In the genomic region with DNA sequence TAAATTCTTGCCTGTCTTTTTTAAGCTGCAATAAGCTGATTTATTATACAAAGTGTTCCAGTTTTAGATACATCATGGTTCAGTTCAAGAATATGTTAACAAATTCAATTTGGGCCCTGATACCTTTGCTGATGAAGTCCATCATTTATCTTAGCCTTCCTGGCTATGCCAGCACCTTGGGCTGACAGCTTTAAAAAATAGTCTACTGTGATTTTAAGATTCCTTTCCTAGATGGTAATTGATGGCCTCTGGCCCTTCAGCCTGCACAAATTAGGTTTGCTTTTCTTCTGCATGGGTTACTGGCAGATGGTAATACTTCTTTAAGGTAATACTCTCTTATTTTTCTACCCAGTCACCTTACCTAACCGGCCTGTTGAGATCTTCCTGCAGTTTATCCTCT, we compare ENCODE assay signal across 13 cellular contexts. TPM values are rescaled to one million over a fixed set of nuclear protein-coding genes. Genes with fewer than 3 reads are reported as not detected.
A peak's percentile ranks its signal among the peaks of the same experiment; 100 is the strongest.
DNase-seq lines count a peak whose midpoint lies in the region; ATAC-seq and TF ChIP-seq lines count a peak whose summit lies in the region.
"Had no signal": no experiment of that assay in that cellular context is flagged by ENCODE, and none has a peak within 500 bp of the region (broad histone marks: within the 10 kb centered on the region; RNA-seq: fewer than 3 reads in every experiment).

No MANE protein-coding gene starts in this region.

- H3K36me3 Mint-ChIP-seq in activated T-helper 2 cell treated with anti-CD3 and anti-CD28 coated beads, Interferon-gamma antibody, Interleukin-2, Interleukin-4, amounts not matched to agents 10 μg/mL and 5 μg/mL and 100 μg/mL, durations not matched to agents 14 hours and 24 hours and 36 hours (ENCODE audit: low read depth) = peaks cover 52% of the 10 kb centered on the region

- intact Hi-C loops in A673 (cut with micrococcal nuclease; ENCODE audit: unreplicated experiment) = no loop called here
- intact Hi-C loops in activated T-helper 2 cell treated with anti-CD3 and anti-CD28 coated beads, Interferon-gamma antibody, Interleukin-2, Interleukin-4, amounts not matched to agents 10 μg/mL and 5 μg/mL and 100 μg/mL, durations not matched to agents 14 hours and 24 hours and 36 hours (cut with micrococcal nuclease) = no loop called here

- H3K4me1 ChIP-seq in A673 (ENCODE audit: insufficient read depth, low read length, poor library complexity, severe bottlenecking) = peaks cover 20% of the 10 kb centered on the region
- H3K4me1 ChIP-seq in DND-41 (ENCODE audit: insufficient read depth, low read length) = peaks cover 62% of the 10 kb centered on the region
- peaks cover 23% of the 10 kb centered on the region for H3K4me1 ChIP-seq in iPS-18a (ENCODE audit: control insufficient read depth, low read depth, low read length)
- H3K4me1 ChIP-seq: HAP-1, Peyer's patch had no signal

- no peak overlapping the region for H3K9ac ChIP-seq in DND-41 (ENCODE audit: low read depth, low read length)
- H3K9ac ChIP-seq in iPS-18a (ENCODE audit: low read length) = no peak overlapping the region

- peak overlapping the region; percentile 24; the same call in 1 of the 2 replicates for H3K4me2 ChIP-seq in DND-41 (ENCODE audit: insufficient read depth, low read length)

- DNase-seq in A673 (ENCODE audit: low spot score) = no peak
- no peak for DNase-seq in DND-41
- peak; percentile 69 for DNase-seq in SK-N-DZ (ENCODE audit: low spot score)
- DNase-seq in activated T-helper 2 cell treated with anti-CD3 and anti-CD28 coated beads, Interferon-gamma antibody, Interleukin-2, Interleukin-4, amounts not matched to agents 10 μg/mL and 5 μg/mL and 100 μg/mL, durations not matched to agents 14 hours and 24 hours and 36 hours (ENCODE audit: low spot score) = no peak
- DNase-seq in iPS-NIHi11 (ENCODE audit: low spot score) = no peak
- DNase-seq: NCI-H1436, NCI-H2029, NCI-H524, Peyer's patch, Right ventricle myocardium superior had no signal

- no peaks in the 10 kb centered on the region for H3K36me3 ChIP-seq in A673 (ENCODE audit: insufficient read depth, low read length, poor library complexity, severe bottlenecking)
- H3K36me3 ChIP-seq in DND-41 (ENCODE audit: insufficient read depth, low read length) = peaks cover 30% of the 10 kb centered on the region
- H3K36me3 ChIP-seq in iPS-18a (ENCODE audit: control insufficient read depth, low read depth, low read length) = peaks cover 5% of the 10 kb centered on the region

- no peak overlapping the region for H3K4me3 ChIP-seq in A673 (ENCODE audit: low read depth, low read length, poor library complexity, severe bottlenecking)
- no peak overlapping the region for H3K4me3 ChIP-seq in DND-41 (ENCODE audit: low read depth in 1 of 2, low read length in 2 of 2)
- H3K4me3 ChIP-seq in iPS-18a (ENCODE audit: low read length) = no peak overlapping the region
- H3K4me3 ChIP-seq: HAP-1, Peyer's patch had no signal

- H3K27ac Mint-ChIP-seq in activated T-helper 2 cell treated with anti-CD3 and anti-CD28 coated beads, Interferon-gamma antibody, Interleukin-2, Interleukin-4, amounts not matched to agents 10 μg/mL and 5 μg/mL and 100 μg/mL, durations not matched to agents 14 hours and 24 hours and 36 hours = no peak overlapping the region

- H3K27me3 Mint-ChIP-seq in activated T-helper 2 cell treated with anti-CD3 and anti-CD28 coated beads, Interferon-gamma antibody, Interleukin-2, Interleukin-4, amounts not matched to agents 10 μg/mL and 5 μg/mL and 100 μg/mL, durations not matched to agents 14 hours and 24 hours and 36 hours (ENCODE audit: low read depth) = no peaks in the 10 kb centered on the region

- peaks cover 97% of the 10 kb centered on the region for H3K79me2 ChIP-seq in DND-41 (ENCODE audit: insufficient read depth, low read length)

- no peaks in the 10 kb centered on the region for H4K20me1 ChIP-seq in DND-41 (ENCODE audit: insufficient read depth, low read length)

- TF ChIP-seq CTCF in A673 (conservative IDR thresholded peaks at IDR 0.05; ENCODE audit: low read depth, low read length) = no peak
- no peak for TF ChIP-seq CTCF in DND-41 (IDR thresholded peaks at IDR 0.05; ENCODE audit: borderline replicate concordance, extremely low read depth, low read length, poor library complexity, severe bottlenecking)

- H3K27me3 ChIP-seq in A673 (replicated peaks; ENCODE audit: insufficient read depth, low read depth, low read length, poor library complexity) = no peaks in the 10 kb centered on the region
- no peaks in the 10 kb centered on the region for H3K27me3 ChIP-seq in DND-41 (ENCODE audit: insufficient read depth, low read length, poor library complexity)
- H3K27me3 ChIP-seq in iPS-18a (ENCODE audit: control insufficient read depth, insufficient read depth, low read length) = no peaks in the 10 kb centered on the region
- H3K27me3 ChIP-seq: Peyer's patch had no signal

- no peak overlapping the region for H2AFZ ChIP-seq in DND-41 (ENCODE audit: low read depth, low read length)

- CTCF ChIA-PET in A673 (lab: Charles Lee) = no interaction called here

- ATAC-seq in DND-41 (ENCODE audit: insufficient read depth, low read depth) (peak; percentile 25; the same call in 1 of the 3 replicates), HG02798 (IDR thresholded peaks at IDR 0.05; ENCODE audit: poor library complexity, unreplicated experiment) (no peak)

- peaks cover 51% of the 10 kb centered on the region for H3K4me1 Mint-ChIP-seq in activated T-helper 2 cell treated with anti-CD3 and anti-CD28 coated beads, Interferon-gamma antibody, Interleukin-2, Interleukin-4, amounts not matched to agents 10 μg/mL and 5 μg/mL and 100 μg/mL, durations not matched to agents 14 hours and 24 hours and 36 hours (ENCODE audit: low read depth)

- no peak overlapping the region for H3K4me3 Mint-ChIP-seq in activated T-helper 2 cell treated with anti-CD3 and anti-CD28 coated beads, Interferon-gamma antibody, Interleukin-2, Interleukin-4, amounts not matched to agents 10 μg/mL and 5 μg/mL and 100 μg/mL, durations not matched to agents 14 hours and 24 hours and 36 hours (ENCODE audit: low read depth)

- H3K9me3 Mint-ChIP-seq in activated T-helper 2 cell treated with anti-CD3 and anti-CD28 coated beads, Interferon-gamma antibody, Interleukin-2, Interleukin-4, amounts not matched to agents 10 μg/mL and 5 μg/mL and 100 μg/mL, durations not matched to agents 14 hours and 24 hours and 36 hours = no peaks in the 10 kb centered on the region

- H3K27ac ChIP-seq in A673 (ENCODE audit: low read depth, low read length, poor library complexity, severe bottlenecking) (peak overlapping the region; percentile 62), DND-41 (ENCODE audit: low read length) (peak overlapping the region; percentile 58), iPS-18a (ENCODE audit: low read length) (peak overlapping the region; percentile 2)
- H3K27ac ChIP-seq: Peyer's patch had no signal

- H3K9me3 ChIP-seq in A673 (ENCODE audit: low read depth, low read length, poor library complexity, severe bottlenecking) = no peaks in the 10 kb centered on the region
- H3K9me3 ChIP-seq in DND-41 (ENCODE audit: insufficient read depth, low read length, severe bottlenecking) = no peaks in the 10 kb centered on the region
- no peaks in the 10 kb centered on the region for H3K9me3 ChIP-seq in iPS-18a (ENCODE audit: control insufficient read depth, low read depth, low read length)
- H3K9me3 ChIP-seq: HAP-1, Peyer's patch had no signal

- BruUV-seq in A673 (replicated peaks; lab: Mats Ljungman, UMichigan) = no TSS peak

- POLR2A ChIA-PET in A673 (lab: Charles Lee; ENCODE audit: low non-redundant PET) = no interaction called here

RNA-seq across cellular contexts. Expression of a gene that starts 7.1 kb away (rescaled TPM):
- total RNA-seq in A673 (2021) = 0.37 TPM in 1 of 2 replicates, not detected in the other
- 0.14 TPM in 1 of 2 replicates, not detected in the other for polyA plus RNA-seq in SK-N-DZ (2014; cell fraction: cytosol; rRNA removed)
- not detected in 2 replicates for polyA plus RNA-seq in SK-N-DZ (2014; cell fraction: nucleus; rRNA removed)
- 4.5 and 4.8 TPM in 2 replicates for total RNA-seq in activated T-helper 2 cell treated with anti-CD3 and anti-CD28 coated beads, Interferon-gamma antibody, Interleukin-2, Interleukin-4, amounts not matched to agents 10 μg/mL and 5 μg/mL and 100 μg/mL, durations not matched to agents 14 hours and 24 hours and 36 hours
- total RNA-seq: Right ventricle myocardium superior had no signal

RNA-seq across cellular contexts. Expression of a gene that starts 7.5 kb away (rescaled TPM):
- 13.1 and 13.5 TPM in 2 replicates for total RNA-seq in A673 (2021)
- 6.9 and 8.9 TPM in 2 replicates for polyA plus RNA-seq in SK-N-DZ (2014; cell fraction: cytosol; rRNA removed)
- 5.2 TPM in 2 replicates for polyA plus RNA-seq in SK-N-DZ (2014; cell fraction: nucleus; rRNA removed)
- total RNA-seq in activated T-helper 2 cell treated with anti-CD3 and anti-CD28 coated beads, Interferon-gamma antibody, Interleukin-2, Interleukin-4, amounts not matched to agents 10 μg/mL and 5 μg/mL and 100 μg/mL, durations not matched to agents 14 hours and 24 hours and 36 hours = 13.8 and 14.6 TPM in 2 replicates

Comparison
In these comparisons a context has a peak if more than half of its experiments do, and no peak if none do; other contexts are left out.
1. H3K27ac ChIP-seq: peak in every context shown above with its lines; median percentile 62 in A673; 58 in DND-41; 2 in iPS-18a.